In the genomic region with DNA sequence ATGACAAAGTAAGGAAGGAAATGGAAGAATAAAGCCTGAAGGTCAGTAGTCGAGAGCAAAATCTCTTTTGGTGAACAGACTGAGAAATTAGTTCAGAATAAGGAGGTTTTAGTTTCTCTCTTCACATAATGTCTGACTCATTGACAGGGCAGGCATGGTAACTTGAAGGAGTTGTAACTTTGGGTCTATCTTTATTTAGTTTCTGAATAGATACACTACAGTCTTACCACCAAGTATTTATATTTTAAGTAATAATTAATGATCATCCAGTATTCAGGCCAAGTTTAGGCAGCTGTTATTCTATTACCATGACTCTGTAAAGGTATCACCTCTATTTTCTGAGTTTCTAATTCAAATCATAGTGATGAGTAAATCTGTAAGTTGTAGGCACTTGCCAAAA, we compare ENCODE assay signal across 22 cellular contexts.
DNase-seq lines count a peak whose midpoint lies in the region; ATAC-seq and TF ChIP-seq lines count a peak whose summit lies in the region.
"Had no signal": no experiment of that assay in that cellular context is flagged by ENCODE, and none has a peak within 500 bp of the region (broad histone marks: within the 10 kb centered on the region; RNA-seq: fewer than 3 reads in every experiment).

No MANE protein-coding gene starts in this region.

- ATAC-seq in GM18861 (IDR thresholded peaks at IDR 0.05; ENCODE audit: unreplicated experiment) (peak; percentile 57), GM21619 (IDR thresholded peaks at IDR 0.05; ENCODE audit: unreplicated experiment) (peak; percentile 90), HG03196 (IDR thresholded peaks at IDR 0.05; ENCODE audit: unreplicated experiment) (peak; percentile 79), HG02885 (IDR thresholded peaks at IDR 0.05; ENCODE audit: poor library complexity, unreplicated experiment) (no peak)
- ATAC-seq: mucosa of descending colon, psoas muscle had no signal

- DNase-seq in iris pigment epithelial cell (ENCODE audit: low read depth), result peak; percentile 24
- no peak for DNase-seq in HK-2 (ENCODE audit: unreplicated experiment)
- DNase-seq in activated CD8-positive, alpha-beta memory T cell treated with anti-CD3 and anti-CD28 coated beads for 24 hours, result no peak
- no peak for DNase-seq in GM20000 (ENCODE audit: low spot score)
- DNase-seq: activated CD4-positive, alpha-beta memory T cell treated with anti-CD3 and anti-CD28 coated beads for 36 hours; activated CD4-positive, CD25-positive, alpha-beta regulatory T cell; activated gamma-delta T cell treated with Interleukin-2 at 50 U/mL for 16 hours; activated T-cell treated with anti-CD3 and anti-CD28 coated beads for 4 hours; mucosa of descending colon; NCI-H1105; NCI-H2081 treated with DMSO at 0.1 percent for 48 hours; NCI-H510A; psoas muscle; RPMI8226; small intestine; stimulated activated CD4-positive, alpha-beta T cell treated with anti-CD3 and anti-CD28 coated beads, Interleukin-2, amount 100 ng/mL, for 48 hours; T-helper 9 cell; tibial artery had no signal

- no peak for TF ChIP-seq CTCF in GM20000 (IDR thresholded peaks at IDR 0.05; ENCODE audit: extremely low read depth, missing control alignments)
